Comparison of ENCODE assay signal across 9 cellular contexts in genomic region chrX:44875185-44875489, GRCh38. TPM values are rescaled to one million over a fixed set of nuclear protein-coding genes. Genes with fewer than 3 reads are reported as not detected.
DNase-seq lines count a peak whose midpoint lies in the region; ATAC-seq and TF ChIP-seq lines count a peak whose summit lies in the region.
"Had no signal": no experiment of that assay in that cellular context is flagged by ENCODE, and none has a peak within 500 bp of the region (broad histone marks: within the 10 kb centered on the region; RNA-seq: fewer than 3 reads in every experiment).

No MANE protein-coding gene starts in this region.

- peak overlapping the region; percentile 99 for H3K4me3 Mint-ChIP-seq in CD4-positive, alpha-beta T cell

- H3K4me2 ChIP-seq in OCI-LY1 (ENCODE audit: low read length) (peak overlapping the region; percentile 89), osteoblast (ENCODE audit: insufficient read depth, low read length) (peak overlapping the region; percentile 97)

- H3K79me2 ChIP-seq in OCI-LY1 (ENCODE audit: insufficient read depth, low read length) (peaks cover 69% of the 10 kb centered on the region), osteoblast (ENCODE audit: insufficient read depth, low read length) (peaks cover 79% of the 10 kb centered on the region)

- H3K4me3 ChIP-seq in OCI-LY1 (ENCODE audit: low read depth, low read length, poor library complexity, severe bottlenecking) (peak overlapping the region; percentile 89), endocrine pancreas (ENCODE audit: control insufficient read depth, insufficient read depth, low read length) (peak overlapping the region; percentile 87), osteoblast (ENCODE audit: insufficient read depth, low read length) (peak overlapping the region; percentile 91)

- intact Hi-C loops in CD4-positive, alpha-beta T cell (cut with DNase I, micrococcal nuclease): loop anchor here (10.0 kb wide), 4 partner anchors 50 to 330 kb away; partner anchors contain the start of gene FUNDC1 (in 1 of the 2)

- H3K9me3 Mint-ChIP-seq in CD4-positive, alpha-beta T cell: no peaks in the 10 kb centered on the region

- no peaks in the 10 kb centered on the region for H3K9me2 ChIP-seq in OCI-LY1 (ENCODE audit: low read depth, low read length)

- H3K27me3 ChIP-seq in CD4-positive, alpha-beta T cell (ENCODE audit: control insufficient read depth, insufficient read depth, low read length): no peaks in the 10 kb centered on the region
- no peaks in the 10 kb centered on the region for H3K27me3 ChIP-seq in OCI-LY1 (ENCODE audit: insufficient read depth, low read length)
- H3K27me3 ChIP-seq in endocrine pancreas (ENCODE audit: control insufficient read depth, insufficient read depth, low read length): no peaks in the 10 kb centered on the region
- H3K27me3 ChIP-seq in osteoblast (ENCODE audit: insufficient read depth, low read length): no peaks in the 10 kb centered on the region

- peaks cover 13% of the 10 kb centered on the region for H3K36me3 ChIP-seq in OCI-LY1 (ENCODE audit: insufficient read depth, low read length)
- no peaks in the 10 kb centered on the region for H3K36me3 ChIP-seq in endocrine pancreas (ENCODE audit: control insufficient read depth, insufficient read depth, low read length)
- H3K36me3 ChIP-seq in osteoblast (ENCODE audit: insufficient read depth, low read length): peaks cover 3% of the 10 kb centered on the region

- no peak for ATAC-seq in CD4-positive, alpha-beta T cell (ENCODE audit: poor library complexity)
- ATAC-seq in HG03432 (IDR thresholded peaks at IDR 0.05; ENCODE audit: unreplicated experiment) (no peak), HG03460 (IDR thresholded peaks at IDR 0.05; ENCODE audit: unreplicated experiment) (no peak)

- no peaks in the 10 kb centered on the region for H3F3A ChIP-seq in OCI-LY1 (ENCODE audit: insufficient read depth, low read length)

- POLR2A ChIA-PET in CD4-positive, alpha-beta T cell (lab: Charles Lee): interaction anchor here (0.6 to 2.1 kb wide), 5 partner anchors 12 to 316 kb away, joined by 3 to 7 read pairs (median 3); no protein-coding TSS in a partner anchor

- H3K4me1 ChIP-seq in OCI-LY1 (ENCODE audit: insufficient read depth, low read length, severe bottlenecking) (peaks cover 18% of the 10 kb centered on the region), endocrine pancreas (ENCODE audit: control insufficient read depth, insufficient read depth, low read length) (peaks cover 3% of the 10 kb centered on the region), osteoblast (ENCODE audit: insufficient read depth, low read length) (peaks cover 10% of the 10 kb centered on the region)

- H3K4me1 Mint-ChIP-seq in CD4-positive, alpha-beta T cell (ENCODE audit: low read depth): peaks cover 43% of the 10 kb centered on the region

- H3K9me3 ChIP-seq in CD4-positive, alpha-beta T cell (ENCODE audit: control insufficient read depth, low read length): no peaks in the 10 kb centered on the region
- H3K9me3 ChIP-seq in OCI-LY1 (ENCODE audit: low read length) (no peaks in the 10 kb centered on the region), endocrine pancreas (ENCODE audit: control insufficient read depth, low read length) (no peaks in the 10 kb centered on the region), osteoblast (ENCODE audit: low read depth, low read length) (no peaks in the 10 kb centered on the region)

- peak overlapping the region; percentile 95 for H3K27ac Mint-ChIP-seq in CD4-positive, alpha-beta T cell

- peak overlapping the region; percentile 91 for H3K9ac ChIP-seq in OCI-LY1 (ENCODE audit: low read length)
- no peak overlapping the region for H3K9ac ChIP-seq in endocrine pancreas (ENCODE audit: control insufficient read depth, insufficient read depth, low read length)

- H4K20me1 ChIP-seq in OCI-LY1 (ENCODE audit: insufficient read depth, low read length): no peaks in the 10 kb centered on the region
- H4K20me1 ChIP-seq in osteoblast (ENCODE audit: insufficient read depth, low read length): peaks cover 27% of the 10 kb centered on the region

- no peaks in the 10 kb centered on the region for H3K27me3 Mint-ChIP-seq in CD4-positive, alpha-beta T cell

- H2AFZ ChIP-seq in OCI-LY1 (ENCODE audit: low read length): no peak overlapping the region
- no peak overlapping the region for H2AFZ ChIP-seq in osteoblast (ENCODE audit: low read length)

- DNase-seq in CD4-positive, alpha-beta T cell: no peak
- no peak for DNase-seq in osteoblast (ENCODE audit: insufficient read length, low spot score, missing footprints)
- DNase-seq in middle frontal gyrus (ENCODE audit: extremely low spot score, low spot score): no peak
- DNase-seq in NCI-H187 (lab: John Stamatoyannopoulos, UW): no peak
- DNase-seq: cerebellar nuclear complex had no signal

- peaks cover 11% of the 10 kb centered on the region for H3K36me3 Mint-ChIP-seq in CD4-positive, alpha-beta T cell (ENCODE audit: low read depth)

- CTCF ChIA-PET in CD4-positive, alpha-beta T cell (lab: Charles Lee): interaction anchor here (0.9 to 1.2 kb wide), 3 partner anchors 71 to 195 kb away, joined by 3 to 4 read pairs (median 3); no protein-coding TSS in a partner anchor

- TF ChIP-seq CTCF in CD4-positive, alpha-beta T cell (IDR thresholded peaks at IDR 0.05): no peak
- TF ChIP-seq CTCF in OCI-LY1 (IDR thresholded peaks at IDR 0.05; ENCODE audit: low read length) (no peak), osteoblast (IDR thresholded peaks at IDR 0.05; ENCODE audit: extremely low read depth, low read depth, low read length) (no peak)

- no peak overlapping the region for H3K27ac ChIP-seq in CD4-positive, alpha-beta T cell (ENCODE audit: low read depth, low read length)
- H3K27ac ChIP-seq in OCI-LY1 (ENCODE audit: low read depth, low read length, poor library complexity, severe bottlenecking) (peak overlapping the region; percentile 81), osteoblast (ENCODE audit: low read depth, low read length) (peak overlapping the region; percentile 80)

RNA-seq across cellular contexts. Expression of gene KDM6A, which starts 2.1 kb away (rescaled TPM):
- total RNA-seq in CD4-positive, alpha-beta T cell: 10 to 100 TPM; 59.6 to 63.9 TPM
- total RNA-seq in osteoblast: 20.3 and 33.0 TPM in 2 replicates

RNA-seq across cellular contexts. Expression of gene DUSP21, which starts 31.3 kb away (rescaled TPM):
- total RNA-seq in CD4-positive, alpha-beta T cell: not detected
- total RNA-seq in osteoblast: not detected in 2 replicates
